In genomic region chr2:190947711-190948251, GRCh38 we compare ENCODE assay signal across 8 cellular contexts.
A peak's percentile ranks its signal among the peaks of the same experiment; 100 is the strongest.
DNase-seq lines count a peak whose midpoint lies in the region; ATAC-seq and TF ChIP-seq lines count a peak whose summit lies in the region.

No MANE protein-coding gene starts in this region.

- ATAC-seq in GM19395 (IDR thresholded peaks at IDR 0.05; ENCODE audit: unreplicated experiment): peak; percentile 82
- peak; percentile 62 for ATAC-seq in HG03457 (IDR thresholded peaks at IDR 0.05; ENCODE audit: unreplicated experiment)
- ATAC-seq in stimulated activated naive B cell treated with anti-CD40 and anti-IgM and Interleukin-4, amounts not matched to agents 10 μg/mL and 1 μg/mL and 100 μg/mL, for 72 hours (replicated peaks): peak; percentile 86 to 87

- no peaks in the 10 kb centered on the region for H3K27me3 Mint-ChIP-seq in T-helper 1 cell treated with Interleukin-12 subunit alpha and Interleukin-12 subunit beta and Interleukin-4 antibody, amounts not matched to agents 30 μg/mL and 1 μg/mL, for 36 hours (ENCODE audit: low read depth)
- H3K27me3 Mint-ChIP-seq in stimulated activated naive B cell treated with anti-CD40 and anti-IgM and Interleukin-4, amounts not matched to agents 10 μg/mL and 1 μg/mL and 100 μg/mL, for 72 hours: no peaks in the 10 kb centered on the region

- peak overlapping the region; percentile 41 for H3K27ac Mint-ChIP-seq in T-helper 1 cell treated with Interleukin-12 subunit alpha and Interleukin-12 subunit beta and Interleukin-4 antibody, amounts not matched to agents 30 μg/mL and 1 μg/mL, for 36 hours
- H3K27ac Mint-ChIP-seq in stimulated activated naive B cell treated with anti-CD40 and anti-IgM and Interleukin-4, amounts not matched to agents 10 μg/mL and 1 μg/mL and 100 μg/mL, for 72 hours: peak overlapping the region; percentile 6

- DNase-seq in DMS 273 (lab: John Stamatoyannopoulos, UW; ENCODE audit: unreplicated experiment) (peak; percentile 49), glomerular endothelial cell (ENCODE audit: extremely low read depth, low read depth, low spot score) (peak; percentile 41), HEK293T (ENCODE audit: extremely low spot score) (no peak)
- no peak for DNase-seq in stimulated activated naive B cell treated with anti-CD40 and anti-IgM and Interleukin-4, amounts not matched to agents 10 μg/mL and 1 μg/mL and 100 μg/mL, for 72 hours
- DNase-seq in stimulated activated CD4-positive, alpha-beta T cell treated with anti-CD3 and anti-CD28 coated beads, Interleukin-12 subunit alpha, Interleukin-12 subunit beta, amount 100 ng/mL, for 4 hours: no peak

- no peaks in the 10 kb centered on the region for H3K9me3 Mint-ChIP-seq in T-helper 1 cell treated with Interleukin-12 subunit alpha and Interleukin-12 subunit beta and Interleukin-4 antibody, amounts not matched to agents 30 μg/mL and 1 μg/mL, for 36 hours
- H3K9me3 Mint-ChIP-seq in stimulated activated naive B cell treated with anti-CD40 and anti-IgM and Interleukin-4, amounts not matched to agents 10 μg/mL and 1 μg/mL and 100 μg/mL, for 72 hours: no peaks in the 10 kb centered on the region

- H3K4me1 Mint-ChIP-seq in T-helper 1 cell treated with Interleukin-12 subunit alpha and Interleukin-12 subunit beta and Interleukin-4 antibody, amounts not matched to agents 30 μg/mL and 1 μg/mL, for 36 hours (ENCODE audit: low read depth): peaks cover 11% of the 10 kb centered on the region
- H3K4me1 Mint-ChIP-seq in stimulated activated naive B cell treated with anti-CD40 and anti-IgM and Interleukin-4, amounts not matched to agents 10 μg/mL and 1 μg/mL and 100 μg/mL, for 72 hours: peaks cover 5 to 7% of the 10 kb centered on the region in 2 donors

- H3K4me3 Mint-ChIP-seq in T-helper 1 cell treated with Interleukin-12 subunit alpha and Interleukin-12 subunit beta and Interleukin-4 antibody, amounts not matched to agents 30 μg/mL and 1 μg/mL, for 36 hours: no peak overlapping the region
- peak overlapping the region; percentile 8 to 60 for H3K4me3 Mint-ChIP-seq in stimulated activated naive B cell treated with anti-CD40 and anti-IgM and Interleukin-4, amounts not matched to agents 10 μg/mL and 1 μg/mL and 100 μg/mL, for 72 hours

- H3K36me3 Mint-ChIP-seq in T-helper 1 cell treated with Interleukin-12 subunit alpha and Interleukin-12 subunit beta and Interleukin-4 antibody, amounts not matched to agents 30 μg/mL and 1 μg/mL, for 36 hours (ENCODE audit: low read depth): peaks cover 1% of the 10 kb centered on the region
- H3K36me3 Mint-ChIP-seq in stimulated activated naive B cell treated with anti-CD40 and anti-IgM and Interleukin-4, amounts not matched to agents 10 μg/mL and 1 μg/mL and 100 μg/mL, for 72 hours: peaks cover 3% of the 10 kb centered on the region in 2 donors

- POLR2A ChIA-PET in HEK293T (lab: Yijun Ruan, JAX): no interaction called here

- CTCF ChIA-PET in HEK293T (lab: Yijun Ruan, JAX): interaction anchor here (0.8 kb wide), 1 partner anchor 97 kb away, joined by 3 read pairs; no protein-coding TSS in a partner anchor

TF ChIP-seq in HEK293T, 16 proteins besides CTCF, POLR2A, EP300 and RAD21:
- TF ChIP-seq BHLHE40 (IDR thresholded peaks at IDR 0.05; ENCODE audit: borderline replicate concordance) (no peak), LEF1 (IDR thresholded peaks at IDR 0.05; ENCODE audit: borderline replicate concordance) (no peak), FOXM1 (IDR thresholded peaks at IDR 0.05; ENCODE audit: borderline replicate concordance) (no peak), FOXK2 (IDR thresholded peaks at IDR 0.05) (no peak)

Comparison
In these comparisons a context has a peak if more than half of its experiments do, and no peak if none do; other contexts are left out.
1. DNase-seq: peak in DMS 273 (single experiment) and glomerular endothelial cell (single experiment); none in stimulated activated naive B cell treated with anti-CD40 and anti-IgM and Interleukin-4, amounts not matched to agents 10 μg/mL and 1 μg/mL and 100 μg/mL, for 72 hours (single experiment), stimulated activated CD4-positive, alpha-beta T cell treated with anti-CD3 and anti-CD28 coated beads, Interleukin-12 subunit alpha, Interleukin-12 subunit beta, amount 100 ng/mL, for 4 hours (single experiment) and HEK293T (single experiment).
2. Peak in every context shown above with its lines, with median percentiles within 50 percentile points of each other: ATAC-seq.